Comparison of ENCODE assay signal across 2 cellular contexts in the genomic region with DNA sequence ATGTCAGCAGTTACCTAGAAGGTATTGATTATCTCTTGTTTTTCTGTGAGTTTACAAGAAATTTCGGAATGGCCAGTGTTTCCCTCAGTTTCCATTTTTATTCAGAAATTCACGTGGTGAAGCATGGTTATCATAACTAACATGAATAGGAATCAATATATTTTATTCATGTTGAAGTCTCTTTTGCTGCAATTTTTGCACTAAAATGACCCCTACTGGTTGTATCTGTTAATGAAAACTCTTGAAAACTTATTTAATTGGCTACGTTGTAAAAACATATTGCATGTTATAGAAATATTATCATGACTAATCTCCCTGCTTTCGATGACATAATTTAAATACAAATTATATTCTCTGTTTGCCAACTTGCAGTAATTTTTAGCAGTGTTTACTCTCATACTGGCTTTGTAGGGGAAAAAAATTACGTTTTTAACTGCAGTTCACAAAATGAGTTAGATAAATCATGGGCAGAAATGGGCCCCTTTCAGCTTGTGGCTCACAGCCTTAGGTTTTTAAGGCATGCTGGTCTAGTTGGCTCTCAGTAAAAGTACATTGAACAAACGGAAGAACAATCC.
TF ChIP-seq lines count a peak whose summit lies in the region.

No MANE protein-coding gene starts in this region.

TF ChIP-seq in HCT116, 20 proteins besides CTCF, POLR2A, EP300 and RAD21 (continued from another document):
- no peak for TF ChIP-seq SIN3A (IDR thresholded peaks at IDR 0.05; ENCODE audit: low read depth)
- no peak for TF ChIP-seq REST (IDR thresholded peaks at IDR 0.05; ENCODE audit: low read depth)
- TF ChIP-seq ZNF274 (IDR thresholded peaks at IDR 0.05; ENCODE audit: low read depth, low read length), result no peak
- TF ChIP-seq MAX (IDR thresholded peaks at IDR 0.05), result no peak
- TF ChIP-seq EGR1 (IDR thresholded peaks at IDR 0.05; ENCODE audit: low read depth), result no peak
- no peak for TF ChIP-seq CBX3 (IDR thresholded peaks at IDR 0.05; ENCODE audit: low read depth)
- TF ChIP-seq POLR2AphosphoS5 (IDR thresholded peaks at IDR 0.05; ENCODE audit: low read depth, low read length), result no peak
- no peak for TF ChIP-seq EZH2phosphoT487 (IDR thresholded peaks at IDR 0.05; ENCODE audit: borderline replicate concordance)
- TF ChIP-seq JUND (IDR thresholded peaks at IDR 0.05), result no peak
- TF ChIP-seq EZH2 (IDR thresholded peaks at IDR 0.05), result no peak
- no peak for TF ChIP-seq SRF (IDR thresholded peaks at IDR 0.05; ENCODE audit: low read depth)
- TF ChIP-seq ZBTB33 (IDR thresholded peaks at IDR 0.05; ENCODE audit: extremely low read depth, insufficient replicate concordance, low read length), result no peak
- TF ChIP-seq FOSL1 (IDR thresholded peaks at IDR 0.05; ENCODE audit: low read depth), result no peak
- no peak for TF ChIP-seq TCF7L2 (IDR thresholded peaks at IDR 0.05; ENCODE audit: borderline replicate concordance, extremely low read depth, insufficient read depth, insufficient read length)
- TF ChIP-seq ATF3 (IDR thresholded peaks at IDR 0.05), result no peak
- no peak for TF ChIP-seq ZFX (IDR thresholded peaks at IDR 0.05)

TF ChIP-seq in GM12878, 131 proteins besides CTCF, POLR2A, EP300 and RAD21:
- TF ChIP-seq ATF2 (IDR thresholded peaks at IDR 0.05; ENCODE audit: low read length), result no peak
- peak; percentile 48 for TF ChIP-seq JUNB (IDR thresholded peaks at IDR 0.05)
- peak; percentile 38; the same call in 1 of the 2 replicates for TF ChIP-seq ATF7 (IDR thresholded peaks at IDR 0.05; ENCODE audit: low read depth)
